Comparison of ENCODE assay signal across 1 cellular context in genomic region chr16:684067-684794, GRCh38.
A peak's percentile ranks its signal among the peaks of the same experiment; 100 is the strongest.
TF ChIP-seq lines count a peak whose summit lies in the region.

TSS of gene JMJD8 (minus strand) at chr16:684334. CDS start at chr16:684319, 15 bp downstream.

TF ChIP-seq in K562, 482 proteins besides CTCF, POLR2A, EP300 and RAD21 (continued from another document and continues in another):
- peak; percentile 63 for TF ChIP-seq MGA (IDR thresholded peaks at IDR 0.05)
- no peak for TF ChIP-seq ILF3 (IDR thresholded peaks at IDR 0.05; ENCODE audit: borderline replicate concordance)
- peak; percentile 80 for TF ChIP-seq NEUROD1 (IDR thresholded peaks at IDR 0.05; ENCODE audit: borderline replicate concordance, low read depth, low read length, partially characterized antibody)
- no peak for TF ChIP-seq E2F4 (CRISPR knock-in tag; IDR thresholded peaks at IDR 0.05; ENCODE audit: low read depth)
- TF ChIP-seq, protein P1, sequence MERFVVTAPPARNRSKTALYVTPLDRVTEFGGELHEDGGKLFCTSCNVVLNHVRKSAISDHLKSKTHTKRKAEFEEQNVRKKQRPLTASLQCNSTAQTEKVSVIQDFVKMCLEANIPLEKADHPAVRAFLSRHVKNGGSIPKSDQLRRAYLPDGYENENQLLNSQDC (CRISPR knock-in tag; IDR thresholded peaks at IDR 0.05) = no peak
- no peak for TF ChIP-seq XRCC3 (IDR thresholded peaks at IDR 0.05)
- TF ChIP-seq COPS2 (conservative IDR thresholded peaks at IDR 0.05) = no peak
- TF ChIP-seq HDGF (IDR thresholded peaks at IDR 0.05) = no peak
- TF ChIP-seq YBX1 (IDR thresholded peaks at IDR 0.05) = no peak
- TF ChIP-seq, protein P2, sequence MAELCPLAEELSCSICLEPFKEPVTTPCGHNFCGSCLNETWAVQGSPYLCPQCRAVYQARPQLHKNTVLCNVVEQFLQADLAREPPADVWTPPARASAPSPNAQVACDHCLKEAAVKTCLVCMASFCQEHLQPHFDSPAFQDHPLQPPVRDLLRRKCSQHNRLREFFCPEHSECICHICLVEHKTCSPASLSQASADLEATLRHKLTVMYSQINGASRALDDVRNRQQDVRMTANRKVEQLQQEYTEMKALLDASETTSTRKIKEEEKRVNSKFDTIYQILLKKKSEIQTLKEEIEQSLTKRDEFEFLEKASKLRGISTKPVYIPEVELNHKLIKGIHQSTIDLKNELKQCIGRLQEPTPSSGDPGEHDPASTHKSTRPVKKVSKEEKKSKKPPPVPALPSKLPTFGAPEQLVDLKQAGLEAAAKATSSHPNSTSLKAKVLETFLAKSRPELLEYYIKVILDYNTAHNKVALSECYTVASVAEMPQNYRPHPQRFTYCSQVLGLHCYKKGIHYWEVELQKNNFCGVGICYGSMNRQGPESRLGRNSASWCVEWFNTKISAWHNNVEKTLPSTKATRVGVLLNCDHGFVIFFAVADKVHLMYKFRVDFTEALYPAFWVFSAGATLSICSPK (IDR thresholded peaks at IDR 0.05; ENCODE audit: borderline replicate concordance) = no peak
- TF ChIP-seq, protein P3, sequence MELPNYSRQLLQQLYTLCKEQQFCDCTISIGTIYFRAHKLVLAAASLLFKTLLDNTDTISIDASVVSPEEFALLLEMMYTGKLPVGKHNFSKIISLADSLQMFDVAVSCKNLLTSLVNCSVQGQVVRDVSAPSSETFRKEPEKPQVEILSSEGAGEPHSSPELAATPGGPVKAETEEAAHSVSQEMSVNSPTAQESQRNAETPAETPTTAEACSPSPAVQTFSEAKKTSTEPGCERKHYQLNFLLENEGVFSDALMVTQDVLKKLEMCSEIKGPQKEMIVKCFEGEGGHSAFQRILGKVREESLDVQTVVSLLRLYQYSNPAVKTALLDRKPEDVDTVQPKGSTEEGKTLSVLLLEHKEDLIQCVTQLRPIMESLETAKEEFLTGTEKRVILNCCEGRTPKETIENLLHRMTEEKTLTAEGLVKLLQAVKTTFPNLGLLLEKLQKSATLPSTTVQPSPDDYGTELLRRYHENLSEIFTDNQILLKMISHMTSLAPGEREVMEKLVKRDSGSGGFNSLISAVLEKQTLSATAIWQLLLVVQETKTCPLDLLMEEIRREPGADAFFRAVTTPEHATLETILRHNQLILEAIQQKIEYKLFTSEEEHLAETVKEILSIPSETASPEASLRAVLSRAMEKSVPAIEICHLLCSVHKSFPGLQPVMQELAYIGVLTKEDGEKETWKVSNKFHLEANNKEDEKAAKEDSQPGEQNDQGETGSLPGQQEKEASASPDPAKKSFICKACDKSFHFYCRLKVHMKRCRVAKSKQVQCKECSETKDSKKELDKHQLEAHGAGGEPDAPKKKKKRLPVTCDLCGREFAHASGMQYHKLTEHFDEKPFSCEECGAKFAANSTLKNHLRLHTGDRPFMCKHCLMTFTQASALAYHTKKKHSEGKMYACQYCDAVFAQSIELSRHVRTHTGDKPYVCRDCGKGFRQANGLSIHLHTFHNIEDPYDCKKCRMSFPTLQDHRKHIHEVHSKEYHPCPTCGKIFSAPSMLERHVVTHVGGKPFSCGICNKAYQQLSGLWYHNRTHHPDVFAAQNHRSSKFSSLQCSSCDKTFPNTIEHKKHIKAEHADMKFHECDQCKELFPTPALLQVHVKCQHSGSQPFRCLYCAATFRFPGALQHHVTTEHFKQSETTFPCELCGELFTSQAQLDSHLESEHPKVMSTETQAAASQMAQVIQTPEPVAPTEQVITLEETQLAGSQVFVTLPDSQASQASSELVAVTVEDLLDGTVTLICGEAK (IDR thresholded peaks at IDR 0.05) = peak; percentile 97
- TF ChIP-seq, protein P3 (CRISPR knock-in tag; IDR thresholded peaks at IDR 0.05) = no peak
- no peak for TF ChIP-seq IFI16 (CRISPR knock-in tag; IDR thresholded peaks at IDR 0.05)
- no peak for TF ChIP-seq CC2D1A (IDR thresholded peaks at IDR 0.05)
- no peak for TF ChIP-seq ZC3H11A (IDR thresholded peaks at IDR 0.05; ENCODE audit: low read depth, low read length)
- TF ChIP-seq SIN3B (IDR thresholded peaks at IDR 0.05; ENCODE audit: low read depth) = peak; percentile 87
- TF ChIP-seq ZNF12 (CRISPR knock-in tag; IDR thresholded peaks at IDR 0.05) = no peak
- TF ChIP-seq JUN (IDR thresholded peaks at IDR 0.05; ENCODE audit: borderline replicate concordance, low read depth, low read length) = no peak; the same call in 1 of the 2 replicates
- no peak for TF ChIP-seq JUN (CRISPR knock-in tag; IDR thresholded peaks at IDR 0.05; ENCODE audit: borderline replicate concordance)
- no peak for TF ChIP-seq NCOA1 (IDR thresholded peaks at IDR 0.05; ENCODE audit: low read depth)
- TF ChIP-seq BDP1 (IDR thresholded peaks at IDR 0.05; ENCODE audit: insufficient read depth, insufficient read length) = no peak
- TF ChIP-seq ZBED1 (IDR thresholded peaks at IDR 0.05) = no peak
- TF ChIP-seq ZBTB17 (CRISPR knock-in tag; IDR thresholded peaks at IDR 0.05) = no peak
- no peak for TF ChIP-seq RHOXF2B (CRISPR knock-in tag; conservative IDR thresholded peaks at IDR 0.05)
- TF ChIP-seq, protein P4, sequence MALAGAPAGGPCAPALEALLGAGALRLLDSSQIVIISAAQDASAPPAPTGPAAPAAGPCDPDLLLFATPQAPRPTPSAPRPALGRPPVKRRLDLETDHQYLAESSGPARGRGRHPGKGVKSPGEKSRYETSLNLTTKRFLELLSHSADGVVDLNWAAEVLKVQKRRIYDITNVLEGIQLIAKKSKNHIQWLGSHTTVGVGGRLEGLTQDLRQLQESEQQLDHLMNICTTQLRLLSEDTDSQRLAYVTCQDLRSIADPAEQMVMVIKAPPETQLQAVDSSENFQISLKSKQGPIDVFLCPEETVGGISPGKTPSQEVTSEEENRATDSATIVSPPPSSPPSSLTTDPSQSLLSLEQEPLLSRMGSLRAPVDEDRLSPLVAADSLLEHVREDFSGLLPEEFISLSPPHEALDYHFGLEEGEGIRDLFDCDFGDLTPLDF (CRISPR knock-in tag; IDR thresholded peaks at IDR 0.05) = no peak
